1 cellular context compared by ENCODE assay signal in genomic region chrX:46463682-46464081, GRCh38.
TF ChIP-seq lines count a peak whose summit lies in the region.

No MANE protein-coding gene starts in this region.

TF ChIP-seq in K562, 482 proteins besides CTCF, POLR2A, EP300 and RAD21:
- TF ChIP-seq ZBTB12 (CRISPR knock-in tag; IDR thresholded peaks at IDR 0.05) (no peak), C11orf30 (IDR thresholded peaks at IDR 0.05; ENCODE audit: low read depth) (peak; percentile 14; the same call in 1 of the 2 replicates)
